In genomic region chr5:36685631-36686147, GRCh38 we compare ENCODE assay signal across 18 cellular contexts.
DNase-seq lines count a peak whose midpoint lies in the region; ATAC-seq and TF ChIP-seq lines count a peak whose summit lies in the region.
"Had no signal": no experiment of that assay in that cellular context is flagged by ENCODE, and none has a peak within 500 bp of the region (broad histone marks: within the 10 kb centered on the region; RNA-seq: fewer than 3 reads in every experiment).

No MANE protein-coding gene starts in this region.

- peak overlapping the region; percentile 40 for H3K4me3 ChIP-seq in NB4 (ENCODE audit: low read depth, low read length)
- H3K4me3 ChIP-seq in foreskin fibroblast (ENCODE audit: low read depth in 1 of 2, low read length in 2 of 2) = no peak overlapping the region
- H3K4me3 ChIP-seq in ovary = no peak overlapping the region
- H3K4me3 ChIP-seq: BLaER1, esophagus squamous epithelium, psoas muscle had no signal

- no peaks in the 10 kb centered on the region for H3K36me3 ChIP-seq in ovary
- H3K36me3 ChIP-seq: BLaER1 had no signal

- in situ Hi-C loops in GM13976 (cut with MboI; ENCODE audit: low sequenced_read_pairs, unreplicated experiment) = no loop called here

- no peak overlapping the region for H3K27ac ChIP-seq in ovary
- H3K27ac ChIP-seq: BLaER1, esophagus squamous epithelium, psoas muscle had no signal

- intact Hi-C loops in ovary (cut with DNase I) = no loop called here

- 89 to 90% (median 90%) methylated on average over 12 of the region's 12 CpGs for WGBS in ovary, 3 donors

- DNase-seq in GM13976 (ENCODE audit: low spot score) = peak; percentile 38
- peak; percentile 94 for DNase-seq in NB4 (ENCODE audit: low read depth)
- DNase-seq in foreskin fibroblast = peak; percentile 52 to 73
- DNase-seq in cerebellar nuclear complex (lab: John Stamatoyannopoulos, UW) = no peak
- no peak for DNase-seq in HUDEP-2 (lab: John Stamatoyannopoulos, UW; ENCODE audit: unreplicated experiment in 76 of 76)
- no peak for DNase-seq in ovary
- DNase-seq: activated CD8-positive, alpha-beta T cell treated with anti-CD3 and anti-CD28 coated beads, Interleukin-2, amount 10 ng/mL, durations not matched to agents 7 days and 5 days; activated naive CD4-positive, alpha-beta T cell treated with Interleukin-2 at 50 U/mL for 16 hours; esophagus squamous epithelium; midbrain; NCI-H510A; psoas muscle; RPMI8226; stimulated activated CD4-positive, alpha-beta T cell treated with anti-CD3 and anti-CD28 coated beads, Interleukin-4, amount 100 ng/mL, for 4 hours; stimulated activated naive CD8-positive, alpha-beta T cell treated with anti-CD3 and anti-CD28 coated beads, Interleukin-15, Interleukin-2, amounts not matched to agents 100 U/mL and 50 U/mL, for 24 hours had no signal

- H3K4me1 ChIP-seq in ovary (ENCODE audit: insufficient read depth) = no peaks in the 10 kb centered on the region

- no peaks in the 10 kb centered on the region for H3K9me3 ChIP-seq in ovary
- H3K9me3 ChIP-seq: BLaER1, esophagus squamous epithelium, psoas muscle had no signal

- no peak for TF ChIP-seq EP300 in ovary (IDR thresholded peaks at IDR 0.05)

- TF ChIP-seq POLR2A in NB4 (IDR thresholded peaks at IDR 0.05; ENCODE audit: extremely low read depth, insufficient read length) (no peak), ovary (IDR thresholded peaks at IDR 0.05) (no peak)

- no peaks in the 10 kb centered on the region for H3K27me3 ChIP-seq in ovary
- H3K27me3 ChIP-seq: BLaER1, esophagus squamous epithelium had no signal

- no peak for TF ChIP-seq CTCF in GM13976 (IDR thresholded peaks at IDR 0.05; ENCODE audit: borderline replicate concordance, control extremely low read depth, extremely low read depth, insufficient read depth, missing control alignments)
- no peak for TF ChIP-seq CTCF in NB4 (IDR thresholded peaks at IDR 0.05; ENCODE audit: low read depth, low read length)
- no peak for TF ChIP-seq CTCF in foreskin fibroblast (IDR thresholded peaks at IDR 0.05; ENCODE audit: low read depth, low read length)
- TF ChIP-seq CTCF in ovary (IDR thresholded peaks at IDR 0.05) = no peak

- ATAC-seq in HG02885 (IDR thresholded peaks at IDR 0.05; ENCODE audit: poor library complexity, unreplicated experiment) (peak; percentile 50), GM21360 (IDR thresholded peaks at IDR 0.05; ENCODE audit: unreplicated experiment) (no peak)
- ATAC-seq: activated CD8-positive, alpha-beta T cell treated with anti-CD3 and anti-CD28 coated beads, Interleukin-2, amount 10 ng/mL, durations not matched to agents 7 days and 5 days; psoas muscle; stimulated activated naive CD8-positive, alpha-beta T cell treated with anti-CD3 and anti-CD28 coated beads, Interleukin-15, Interleukin-2, amounts not matched to agents 100 U/mL and 50 U/mL, for 24 hours had no signal

Comparison
In these comparisons a context has a peak if more than half of its experiments do, and no peak if none do; other contexts are left out.
1. DNase-seq: peak in GM13976 (single experiment), NB4 (single experiment) and foreskin fibroblast (2 of 2); none in cerebellar nuclear complex (0 of 2), HUDEP-2 (0 of 76) and ovary (0 of 5).